8 cellular contexts compared by ENCODE assay signal in the genomic region with DNA sequence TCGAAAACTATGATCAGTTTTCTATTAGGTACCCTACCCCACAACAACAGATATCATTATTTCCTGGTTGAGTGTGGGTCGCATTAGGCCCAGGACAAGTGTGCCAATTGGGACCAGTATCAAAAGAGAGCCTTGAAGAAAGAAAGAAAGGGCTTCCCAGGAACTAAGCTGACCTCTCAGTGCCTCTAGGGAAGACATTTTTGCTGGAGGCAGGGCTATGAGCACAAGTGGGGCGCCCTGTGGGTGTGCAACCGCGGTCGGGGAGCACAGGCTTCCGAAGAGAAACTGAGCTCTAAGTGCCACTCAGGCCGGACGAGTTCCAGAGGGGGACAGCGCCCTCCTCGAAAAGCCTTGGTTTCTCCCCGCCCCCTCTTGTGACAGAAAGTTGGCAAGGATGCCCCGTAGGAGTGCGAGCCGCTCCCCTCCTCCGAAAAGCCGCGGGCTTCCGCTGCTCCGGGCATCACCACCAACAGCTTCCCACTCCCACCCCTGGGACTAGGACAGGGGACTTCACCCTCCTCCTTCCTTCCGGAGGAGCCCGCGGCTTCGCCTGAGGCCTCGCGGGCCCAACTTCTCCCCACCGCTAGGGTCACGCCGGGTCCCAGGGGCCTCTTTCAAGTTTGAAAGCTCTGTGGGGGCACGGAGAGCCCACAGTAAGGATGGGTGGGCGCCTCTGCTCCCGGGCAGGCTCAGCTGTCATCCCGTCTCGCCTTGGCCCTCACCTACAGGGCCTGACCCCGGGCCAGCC. TPM values are rescaled to one million over a fixed set of nuclear protein-coding genes. Genes with fewer than 3 reads are reported as not detected.
DNase-seq lines count a peak whose midpoint lies in the region; TF ChIP-seq lines count a peak whose summit lies in the region.

No MANE protein-coding gene starts in this region.

- H3K27ac Mint-ChIP-seq in activated naive CD4-positive, alpha-beta T cell treated with anti-CD3 and anti-CD28 coated beads for 36 hours: no peak overlapping the region

- peak overlapping the region; percentile 69 for H3K4me3 ChIP-seq in choroid plexus epithelial cell (ENCODE audit: low read depth, low read length)
- H3K4me3 ChIP-seq in urinary bladder (ENCODE audit: low read depth, low read length): peak overlapping the region; percentile 57

- no peaks in the 10 kb centered on the region for H3K9me3 Mint-ChIP-seq in activated naive CD4-positive, alpha-beta T cell treated with anti-CD3 and anti-CD28 coated beads for 36 hours

- DNase-seq in activated naive CD4-positive, alpha-beta T cell treated with anti-CD3 and anti-CD28 coated beads for 36 hours: peak; percentile 43
- no peak for DNase-seq in activated naive CD4-positive, alpha-beta T cell (lab: John Stamatoyannopoulos, UW)
- DNase-seq in choroid plexus epithelial cell (ENCODE audit: low read depth) (peak; percentile 79), midbrain (lab: John Stamatoyannopoulos, UW) (peak; percentile 57), RKO (ENCODE audit: low spot score) (no peak), NCI-H526 treated with DMSO at 0.1 percent for 48 hours (lab: John Stamatoyannopoulos, UW) (no peak)
- no peak for DNase-seq in stimulated activated CD4-positive, alpha-beta T cell treated with anti-CD3 and anti-CD28 coated beads, Interleukin-1b, Interleukin-23, amount 100 ng/mL, for 48 hours

- CTCF ChIA-PET in activated naive CD4-positive, alpha-beta T cell treated with anti-CD3 and anti-CD28 coated beads for 36 hours (lab: Charles Lee): interaction anchor here (0.6 kb wide), 1 partner anchor 1878 kb away, joined by 4 read pairs; no protein-coding TSS in a partner anchor

- no peak for TF ChIP-seq CTCF in choroid plexus epithelial cell (conservative IDR thresholded peaks at IDR 0.05; ENCODE audit: low read depth, low read length)

- no peaks in the 10 kb centered on the region for H3K36me3 ChIP-seq in urinary bladder (ENCODE audit: insufficient read depth)

- WGBS in urinary bladder: 3% methylated on average over 35 of the region's 35 CpGs

- peaks cover under 1% of the 10 kb centered on the region for H3K4me1 ChIP-seq in urinary bladder (ENCODE audit: insufficient read depth)

- peaks cover 60% of the 10 kb centered on the region for H3K27me3 Mint-ChIP-seq in activated naive CD4-positive, alpha-beta T cell treated with anti-CD3 and anti-CD28 coated beads for 36 hours (ENCODE audit: low read depth)

- no peaks in the 10 kb centered on the region for H3K36me3 Mint-ChIP-seq in activated naive CD4-positive, alpha-beta T cell treated with anti-CD3 and anti-CD28 coated beads for 36 hours (ENCODE audit: low read depth)

- H3K4me1 Mint-ChIP-seq in activated naive CD4-positive, alpha-beta T cell treated with anti-CD3 and anti-CD28 coated beads for 36 hours (ENCODE audit: low read depth): peaks cover 12% of the 10 kb centered on the region

- intact Hi-C loops in activated naive CD4-positive, alpha-beta T cell treated with anti-CD3 and anti-CD28 coated beads for 36 hours (cut with micrococcal nuclease): no loop called here

- no peak overlapping the region for H3K4me3 Mint-ChIP-seq in activated naive CD4-positive, alpha-beta T cell treated with anti-CD3 and anti-CD28 coated beads for 36 hours

- peak overlapping the region; percentile 93 for H3K27ac ChIP-seq in urinary bladder (ENCODE audit: low read depth)

RNA-seq across cellular contexts. Expression of gene NR2F1-AS1, which starts 2.0 kb away (rescaled TPM):
- not detected for total RNA-seq in activated naive CD4-positive, alpha-beta T cell treated with anti-CD3 and anti-CD28 coated beads for 36 hours
- total RNA-seq in urinary bladder: 61.4 TPM
- 25.9 TPM for polyA plus RNA-seq in urinary bladder

RNA-seq across cellular contexts. Expression of gene NR2F1, which starts 4.0 kb away (rescaled TPM):
- total RNA-seq in activated naive CD4-positive, alpha-beta T cell treated with anti-CD3 and anti-CD28 coated beads for 36 hours: not detected
- 64.8 TPM for total RNA-seq in urinary bladder
- polyA plus RNA-seq in urinary bladder: 149 TPM

Comparison
In these comparisons a context has a peak if more than half of its experiments do, and no peak if none do; other contexts are left out.
1. DNase-seq: peak in activated naive CD4-positive, alpha-beta T cell treated with anti-CD3 and anti-CD28 coated beads for 36 hours (single experiment), choroid plexus epithelial cell (single experiment) and midbrain (single experiment); none in activated naive CD4-positive, alpha-beta T cell (0 of 4), RKO (single experiment), stimulated activated CD4-positive, alpha-beta T cell treated with anti-CD3 and anti-CD28 coated beads, Interleukin-1b, Interleukin-23, amount 100 ng/mL, for 48 hours (single experiment) and NCI-H526 treated with DMSO at 0.1 percent for 48 hours (single experiment).
2. RNA of gene NR2F1-AS1, which starts 2.0 kb away (total RNA-seq): 61.4 TPM in urinary bladder (single experiment); not detected in activated naive CD4-positive, alpha-beta T cell treated with anti-CD3 and anti-CD28 coated beads for 36 hours; every median in the first group is over 10 times any median in the second.
3. RNA of gene NR2F1, which starts 4.0 kb away (total RNA-seq): 64.8 TPM in urinary bladder (single experiment); not detected in activated naive CD4-positive, alpha-beta T cell treated with anti-CD3 and anti-CD28 coated beads for 36 hours; every median in the first group is over 10 times any median in the second.